28 cellular contexts compared by ENCODE assay signal in genomic region chr2:172354347-172354746, GRCh38.
"Had no signal": no experiment of that assay in that cellular context is flagged by ENCODE, and none has a peak within 500 bp of the region (broad histone marks: within the 10 kb centered on the region; RNA-seq: fewer than 3 reads in every experiment).

No MANE protein-coding gene starts in this region.

- H3K4me1 Mint-ChIP-seq: mesothelial cell of epicardium; naive B cell; natural killer cell; nephron progenitor cell; neural progenitor cell; stimulated activated memory B cell treated with anti-CD40 and anti-IgM and Interleukin-4, amounts not matched to agents 10 μg/mL and 1 μg/mL and 100 μg/mL, for 72 hours had no signal

- DNase-seq: hippocampal formation; kidney; left ventricle myocardium inferior; mesendoderm; naive B cell; natural killer cell; nephron progenitor cell; ovary; retina; sigmoid colon; small intestine; spleen; stimulated activated CD4-positive, alpha-beta T cell treated with anti-CD3 and anti-CD28 coated beads, Interleukin-1b, Interleukin-23, amount 100 ng/mL, for 48 hours; stimulated activated CD4-positive, alpha-beta T cell treated with anti-CD3 and anti-CD28 coated beads, Interleukin-2, amount 100 ng/mL, for 48 hours; stimulated activated CD4-positive, alpha-beta T cell treated with anti-CD3 and anti-CD28 coated beads, Interleukin-4, amount 100 ng/mL, for 4 hours; stimulated activated CD8-positive, alpha-beta memory T cell treated with anti-CD3 and anti-CD28 coated beads, Interleukin-4, amount 100 ng/mL, for 48 hours; stimulated activated naive CD4-positive, alpha-beta T cell treated with Interleukin-2 at 50 U/mL for 16 hours; stimulated activated naive CD8-positive, alpha-beta T cell treated with anti-CD3 and anti-CD28 coated beads, Interleukin-15, amount 100 ng/mL, for 72 hours; substantia nigra; upper lobe of left lung had no signal

- H3K4me3 ChIP-seq: left ventricle myocardium inferior, lung, neural progenitor cell, ovary, prostate gland, sigmoid colon, spleen, tibial nerve, upper lobe of left lung, vagina had no signal

- H2AFZ ChIP-seq: neural progenitor cell had no signal

- H3K27ac ChIP-seq: left ventricle myocardium inferior, neural progenitor cell, ovary, prostate gland, sigmoid colon, spleen, tibial nerve, upper lobe of left lung, vagina had no signal

- ATAC-seq: natural killer cell; right cardiac atrium; stimulated activated memory B cell treated with anti-CD40 and anti-IgM and Interleukin-4, amounts not matched to agents 10 μg/mL and 1 μg/mL and 100 μg/mL, for 72 hours; stimulated activated naive CD8-positive, alpha-beta T cell treated with anti-CD3 and anti-CD28 coated beads, Interleukin-15, amount 100 ng/mL, for 72 hours had no signal

- H3K9me3 ChIP-seq: left ventricle myocardium inferior, ovary, prostate gland, sigmoid colon, spleen, tibial nerve, upper lobe of left lung, vagina had no signal

- H3K4me2 ChIP-seq: neural progenitor cell had no signal

- H3K36me3 ChIP-seq: left ventricle myocardium inferior, neural progenitor cell, ovary, prostate gland, sigmoid colon, spleen, tibial nerve, upper lobe of left lung, vagina had no signal

- H3K27ac Mint-ChIP-seq: mesothelial cell of epicardium; naive B cell; natural killer cell; nephron progenitor cell; neural progenitor cell; stimulated activated memory B cell treated with anti-CD40 and anti-IgM and Interleukin-4, amounts not matched to agents 10 μg/mL and 1 μg/mL and 100 μg/mL, for 72 hours; stimulated activated naive CD8-positive, alpha-beta T cell treated with anti-CD3 and anti-CD28 coated beads, Interleukin-15, amount 100 ng/mL, for 72 hours had no signal

- H3K27me3 Mint-ChIP-seq: stimulated activated naive CD8-positive, alpha-beta T cell treated with anti-CD3 and anti-CD28 coated beads, Interleukin-15, amount 100 ng/mL, for 72 hours had no signal

- H3K4me3 Mint-ChIP-seq: mesothelial cell of epicardium; naive B cell; natural killer cell; nephron progenitor cell; neural progenitor cell; stimulated activated memory B cell treated with anti-CD40 and anti-IgM and Interleukin-4, amounts not matched to agents 10 μg/mL and 1 μg/mL and 100 μg/mL, for 72 hours; stimulated activated naive CD8-positive, alpha-beta T cell treated with anti-CD3 and anti-CD28 coated beads, Interleukin-15, amount 100 ng/mL, for 72 hours had no signal

- H3K36me3 Mint-ChIP-seq: mesothelial cell of epicardium; naive B cell; natural killer cell; neural progenitor cell; stimulated activated memory B cell treated with anti-CD40 and anti-IgM and Interleukin-4, amounts not matched to agents 10 μg/mL and 1 μg/mL and 100 μg/mL, for 72 hours had no signal

- H3K27me3 ChIP-seq: neural progenitor cell, ovary, sigmoid colon, spleen, tibial nerve, upper lobe of left lung, vagina had no signal

- FAIRE-seq: kidney, small intestine had no signal

- H3K4me1 ChIP-seq: neural progenitor cell, prostate gland, sigmoid colon, vagina had no signal

- H3K9me3 Mint-ChIP-seq: mesothelial cell of epicardium; naive B cell; natural killer cell; neural progenitor cell; stimulated activated memory B cell treated with anti-CD40 and anti-IgM and Interleukin-4, amounts not matched to agents 10 μg/mL and 1 μg/mL and 100 μg/mL, for 72 hours; stimulated activated naive CD8-positive, alpha-beta T cell treated with anti-CD3 and anti-CD28 coated beads, Interleukin-15, amount 100 ng/mL, for 72 hours had no signal
